Comparison of ENCODE assay signal across 31 cellular contexts in genomic region chr2:229955663-229956062, GRCh38.
"Had no signal": no experiment of that assay in that cellular context is flagged by ENCODE, and none has a peak within 500 bp of the region (broad histone marks: within the 10 kb centered on the region; RNA-seq: fewer than 3 reads in every experiment).

No MANE protein-coding gene starts in this region.

- ATAC-seq: activated CD8-positive, alpha-beta T cell treated with anti-CD3 and anti-CD28 coated beads for 36 hours; activated T-cell treated with anti-CD3 and anti-CD28 coated beads, Interleukin-2, amount 50 U/mL, for 72 hours; activated T-helper 17 cell treated with anti-CD3 and anti-CD28 coated beads, Interleukin-2, amount 50 U/mL, for 72 hours had no signal

- H3K4me3 ChIP-seq: ascending aorta, breast epithelium, MG63, SJSA1 had no signal

- DNase-seq: activated CD4-positive, alpha-beta T cell treated with anti-CD3 and anti-CD28 coated beads, Interleukin-2, amount 10 ng/mL, durations not matched to agents 24 days and 14 days; activated CD4-positive, alpha-beta T cell treated with anti-CD3 and anti-CD28 coated beads, Interleukin-2, amount 50 U/mL, for 4 hours; activated CD8-positive, alpha-beta T cell treated with anti-CD3 and anti-CD28 coated beads for 36 hours; activated effector memory CD4-positive, alpha-beta T cell treated with anti-CD3 and anti-CD28 coated beads, Interleukin-2, amount 50 U/mL, for 16 hours; activated naive CD4-positive, alpha-beta T cell; activated naive CD4-positive, alpha-beta T cell treated with anti-CD3 and anti-CD28 coated beads, Interleukin-2, amount 50 U/mL, for 16 hours; activated naive CD8-positive, alpha-beta T cell treated with anti-CD3 and anti-CD28 coated beads, Interleukin-2, amount 10 ng/mL, durations not matched to agents 7 days and 5 days; activated T-cell treated with anti-CD3 and anti-CD28 coated beads, Interleukin-2, amount 50 U/mL, for 1 hour; activated T-cell treated with anti-CD3 and anti-CD28 coated beads, Interleukin-2, amount 50 U/mL, for 72 hours; amygdala; caudate nucleus; cerebellar nuclear complex; Kasumi-1; KG1; MG63; MV-4-11; NCI-H1092; NCI-H1436 treated with DMSO at 0.1 percent for 48 hours; NCI-H1694 treated with DMSO at 0.1 percent for 48 hours; NCI-H2029; NCI-H2107; NCI-H226; NCI-H446 treated with DMSO at 0.1 percent for 48 hours; NCI-H748 treated with DMSO at 0.1 percent for 48 hours; NK-92 treated with Interleukin-12 subunit alpha and Interleukin-12 subunit beta, amount 100 ng/mL, for 24 hours; Right ventricle myocardium superior; SK-N-SH had no signal
